ENCODE assay signal across 15 cellular contexts in genomic region chr11:496834-497564, GRCh38. TPM values are rescaled to one million over a fixed set of nuclear protein-coding genes. Genes with fewer than 3 reads are reported as not detected.
A peak's percentile ranks its signal among the peaks of the same experiment; 100 is the strongest.
DNase-seq lines count a peak whose midpoint lies in the region; ATAC-seq, FAIRE-seq and TF ChIP-seq lines count a peak whose summit lies in the region.
"Had no signal": no experiment of that assay in that cellular context is flagged by ENCODE, and none has a peak within 500 bp of the region (broad histone marks: within the 10 kb centered on the region; RNA-seq: fewer than 3 reads in every experiment).

No MANE protein-coding gene starts in this region.

- H3K27ac ChIP-seq in K562 (ENCODE audit: extremely low read depth, low read depth, low read length) (peak overlapping the region; percentile 22; the same call in 1 of the 3 replicates), trophoblast cell (ENCODE audit: low read depth, low read length) (no peak overlapping the region), lower lobe of right lung (no peak overlapping the region)
- H3K27ac ChIP-seq: suprapubic skin had no signal

- H3K4me2 ChIP-seq in K562 (ENCODE audit: insufficient read depth, low read length) (no peak overlapping the region), trophoblast cell (ENCODE audit: low read length) (no peak overlapping the region)

- TF ChIP-seq EP300 in K562 (IDR thresholded peaks at IDR 0.05; ENCODE audit: low read length), result no peak

- H4K12ac ChIP-seq in trophoblast cell (ENCODE audit: low read depth, low read length), result no peak overlapping the region

- BruUV-seq in K562 (replicated peaks; lab: Mats Ljungman, UMichigan), result no TSS peak

- peak overlapping the region in 1 of 2 experiments; percentile 43; a peak in 1 of 4 replicates for H3K9ac ChIP-seq in K562 (ENCODE audit: insufficient read depth in 1 of 2, low read depth in 2 of 2, low read length in 2 of 2)
- no peak overlapping the region for H3K9ac ChIP-seq in trophoblast cell (ENCODE audit: low read length)

- no peaks in the 10 kb centered on the region for H3K9me3 Mint-ChIP-seq in activated naive CD4-positive, alpha-beta T cell treated with anti-CD3 and anti-CD28 coated beads, Interleukin-2, amount 10 ng/mL, durations not matched to agents 7 days and 5 days
- H3K9me3 Mint-ChIP-seq: natural killer cell treated with Interleukin-12 subunit alpha and Interleukin-12 subunit beta and Interleukin-15 and Interleukin-18, amount 100 ng/mL, for 72 hours had no signal

- intact Hi-C loops in K562 (cut with micrococcal nuclease), result no loop called here
- intact Hi-C loops in lower lobe of right lung (cut with DNase I), result no loop called here

- peaks cover 40% of the 10 kb centered on the region for H3K36me3 Mint-ChIP-seq in activated naive CD4-positive, alpha-beta T cell treated with anti-CD3 and anti-CD28 coated beads, Interleukin-2, amount 10 ng/mL, durations not matched to agents 7 days and 5 days

- no peak for TF ChIP-seq RAD21 in K562 (CRISPR knock-in tag; conservative IDR thresholded peaks at IDR 0.05 in 1 of 2, IDR thresholded peaks at IDR 0.05 in 1 of 2)

- H3K4me1 ChIP-seq in K562 (replicated peaks in 1 of 2; ENCODE audit: control insufficient read depth in 2 of 2, insufficient read depth in 2 of 2, low read length in 2 of 2), result peaks cover 0 to 61% of the 10 kb centered on the region in 2 experiments; a peak in 2 of 5 replicates
- H3K4me1 ChIP-seq in trophoblast cell (ENCODE audit: control insufficient read depth in 1 of 2, insufficient read depth in 2 of 2, low read length in 2 of 2), result no peaks in the 10 kb centered on the region
- H3K4me1 ChIP-seq in lower lobe of right lung, result peaks cover 5% of the 10 kb centered on the region
- H3K4me1 ChIP-seq: suprapubic skin had no signal

- no peak overlapping the region for H3K4me3 ChIP-seq in H7 (ENCODE audit: insufficient read depth, low read depth, low read length)
- H3K4me3 ChIP-seq in K562, result no peak overlapping the region
- peak overlapping the region; percentile 1 for H3K4me3 ChIP-seq in trophoblast cell (ENCODE audit: low read depth, low read length)
- H3K4me3 ChIP-seq in lower lobe of right lung, result no peak overlapping the region
- H3K4me3 ChIP-seq: suprapubic skin had no signal

- no peak overlapping the region for H3K23ac ChIP-seq in trophoblast cell (ENCODE audit: low read length)

- no peak overlapping the region for H2BK12ac ChIP-seq in trophoblast cell (ENCODE audit: low read length)

- CTCF ChIA-PET in activated naive CD4-positive, alpha-beta T cell treated with anti-CD3 and anti-CD28 coated beads, Interleukin-2, amount 10 ng/mL, durations not matched to agents 7 days and 5 days (lab: Charles Lee), result no interaction called here
- CTCF ChIA-PET in K562 (lab: Yijun Ruan, JAX; ENCODE audit: low intra/inter-chr PET ratio), result no interaction called here

- POLR2A ChIA-PET in K562 (lab: Yijun Ruan, JAX), result interaction anchor here (0.6 to 1.8 kb wide), 7 partner anchors 8 to 36 kb away, joined by 3 to 11 read pairs (median 4); partner anchors contain the start of gene RNH1

- H2BK5ac ChIP-seq in trophoblast cell (ENCODE audit: low read depth, low read length, poor library complexity), result no peak overlapping the region

- no peak overlapping the region for H4K91ac ChIP-seq in trophoblast cell (ENCODE audit: low read depth, low read length)

- peaks cover 15% of the 10 kb centered on the region for H3K79me2 ChIP-seq in K562 (ENCODE audit: control insufficient read depth, insufficient read depth, low read length)
- H3K79me2 ChIP-seq in trophoblast cell (ENCODE audit: control insufficient read depth, insufficient read depth, low read length, poor library complexity), result no peaks in the 10 kb centered on the region

- no peak overlapping the region for H3K4me3 Mint-ChIP-seq in activated naive CD4-positive, alpha-beta T cell treated with anti-CD3 and anti-CD28 coated beads, Interleukin-2, amount 10 ng/mL, durations not matched to agents 7 days and 5 days
- H3K4me3 Mint-ChIP-seq: natural killer cell treated with Interleukin-12 subunit alpha and Interleukin-12 subunit beta and Interleukin-15 and Interleukin-18, amount 100 ng/mL, for 72 hours had no signal

- peaks cover 21% of the 10 kb centered on the region for H3K36me3 ChIP-seq in H7 (replicated peaks; ENCODE audit: control insufficient read depth, insufficient read depth, low read length)
- peaks cover 95% of the 10 kb centered on the region for H3K36me3 ChIP-seq in K562 (ENCODE audit: control insufficient read depth, insufficient read depth, low read length)
- H3K36me3 ChIP-seq in trophoblast cell (ENCODE audit: control insufficient read depth in 1 of 2, insufficient read depth in 2 of 2, low read length in 2 of 2), result peaks cover 77 to 82% of the 10 kb centered on the region in 2 experiments
- H3K36me3 ChIP-seq in lower lobe of right lung, result peaks cover 97% of the 10 kb centered on the region

- H3K27me3 Mint-ChIP-seq in activated naive CD4-positive, alpha-beta T cell treated with anti-CD3 and anti-CD28 coated beads, Interleukin-2, amount 10 ng/mL, durations not matched to agents 7 days and 5 days, result no peaks in the 10 kb centered on the region
- H3K27me3 Mint-ChIP-seq: natural killer cell treated with Interleukin-12 subunit alpha and Interleukin-12 subunit beta and Interleukin-15 and Interleukin-18, amount 100 ng/mL, for 72 hours had no signal

- no peak for ATAC-seq in K562
- no peak for ATAC-seq in lower lobe of right lung
- ATAC-seq: natural killer cell treated with Interleukin-12 subunit alpha and Interleukin-12 subunit beta and Interleukin-15 and Interleukin-18, amount 100 ng/mL, for 72 hours; Panc1 had no signal

- H3K14ac ChIP-seq in trophoblast cell (ENCODE audit: low read length), result no peak overlapping the region

- peak; percentile 46 for FAIRE-seq in K562 (lab: Jason Lieb, UNC)
- FAIRE-seq: GM18507, GM19239 had no signal

- H3K18ac ChIP-seq in trophoblast cell (ENCODE audit: low read length), result no peak overlapping the region

- H3K4ac ChIP-seq in trophoblast cell (ENCODE audit: low read depth, low read length), result no peak overlapping the region

- no peak for DNase-seq in activated naive CD4-positive, alpha-beta T cell treated with anti-CD3 and anti-CD28 coated beads, Interleukin-2, amount 10 ng/mL, durations not matched to agents 7 days and 5 days
- DNase-seq in activated naive CD4-positive, alpha-beta T cell (lab: John Stamatoyannopoulos, UW), result no peak
- DNase-seq in H7 (peak; percentile 65), K562 (ENCODE audit: extremely low read depth in 1 of 4, low spot score in 3 of 4) (peak in 1 of 4 experiments; percentile 31), trophoblast cell (peak in 1 of 2 donors; percentile 33), lower lobe of right lung (no peak), DMS114 treated with DMSO at 0.1 percent for 48 hours (lab: John Stamatoyannopoulos, UW; ENCODE audit: unreplicated experiment) (no peak), NCI-H146 (lab: John Stamatoyannopoulos, UW) (no peak)
- DNase-seq: activated effector memory CD4-positive, alpha-beta T cell treated with Interleukin-2 at 50 U/mL for 16 hours; NCI-H2081 had no signal

- no peaks in the 10 kb centered on the region for H3K27me3 ChIP-seq in H7 (ENCODE audit: control insufficient read depth, insufficient read depth, low read length)
- no peaks in the 10 kb centered on the region for H3K27me3 ChIP-seq in K562 (ENCODE audit: control insufficient read depth in 2 of 2, insufficient read depth in 2 of 2, low read length in 2 of 2)
- no peaks in the 10 kb centered on the region for H3K27me3 ChIP-seq in trophoblast cell (ENCODE audit: insufficient read depth, low read length)
- H3K27me3 ChIP-seq in lower lobe of right lung (ENCODE audit: low read depth), result no peaks in the 10 kb centered on the region
- H3K27me3 ChIP-seq: suprapubic skin had no signal

- peak overlapping the region; percentile 64 for H3K27ac Mint-ChIP-seq in activated naive CD4-positive, alpha-beta T cell treated with anti-CD3 and anti-CD28 coated beads, Interleukin-2, amount 10 ng/mL, durations not matched to agents 7 days and 5 days
- H3K27ac Mint-ChIP-seq: natural killer cell treated with Interleukin-12 subunit alpha and Interleukin-12 subunit beta and Interleukin-15 and Interleukin-18, amount 100 ng/mL, for 72 hours had no signal

- H2AFZ ChIP-seq in K562 (ENCODE audit: low read depth, low read length) (no peak overlapping the region), trophoblast cell (ENCODE audit: insufficient read depth, low read length, poor library complexity) (no peak overlapping the region)

- TF ChIP-seq POLR2A in K562 (conservative IDR thresholded peaks at IDR 0.05), result no peak

- H2BK120ac ChIP-seq in trophoblast cell (ENCODE audit: insufficient read depth, low read length, poor library complexity), result no peak overlapping the region

- peaks cover 3% of the 10 kb centered on the region for H3K9me1 ChIP-seq in K562 (ENCODE audit: control insufficient read depth, insufficient read depth, low read length)

- in situ Hi-C loops in K562 (cut with MboI), result no loop called here

- H3K4me1 Mint-ChIP-seq in activated naive CD4-positive, alpha-beta T cell treated with anti-CD3 and anti-CD28 coated beads, Interleukin-2, amount 10 ng/mL, durations not matched to agents 7 days and 5 days, result peaks cover 8% of the 10 kb centered on the region

- H4K8ac ChIP-seq in trophoblast cell (ENCODE audit: low read depth, low read length), result no peak overlapping the region

- no peaks in the 10 kb centered on the region for H3K79me1 ChIP-seq in trophoblast cell (ENCODE audit: low read length)

- H2AK5ac ChIP-seq in trophoblast cell (ENCODE audit: low read length), result no peak overlapping the region

- peaks cover 4% of the 10 kb centered on the region for H3K9me3 ChIP-seq in K562 (replicated peaks; ENCODE audit: control insufficient read depth, insufficient read depth, low read depth, low read length)
- H3K9me3 ChIP-seq in trophoblast cell (ENCODE audit: insufficient read depth, low read depth, low read length), result peaks cover 14% of the 10 kb centered on the region
- H3K9me3 ChIP-seq in lower lobe of right lung, result no peaks in the 10 kb centered on the region
- H3K9me3 ChIP-seq: suprapubic skin had no signal

- 91% methylated on average over 32 of the region's 34 CpGs for WGBS in K562 (ENCODE audit: insufficient coverage, low coverage, missing lambda C conversion rate)
- no CpG with 5 or more reads among the region's 34 CpGs for WGBS in trophoblast cell (ENCODE audit: extremely low coverage, insufficient coverage, insufficient read length)

- no peaks in the 10 kb centered on the region for H4K20me1 ChIP-seq in K562 (replicated peaks; ENCODE audit: control insufficient read depth, insufficient read depth, low read length)

- TF ChIP-seq CTCF in K562 (IDR thresholded peaks at IDR 0.05 in 2 of 3, conservative IDR thresholded peaks at IDR 0.05 in 1 of 3; ENCODE audit: insufficient read depth in 2 of 3, low read depth in 1 of 3, low read length in 3 of 3) (no peak), lower lobe of right lung (IDR thresholded peaks at IDR 0.05) (no peak)

RNA-seq across cellular contexts. Expression of gene RNH1, which starts 10.0 kb away (rescaled TPM):
- 98.9 and 104 TPM in 2 replicates for total RNA-seq in H7 (2014; rRNA removed; shearing (Covaris generic))
- 70.8 and 222 TPM in 2 replicates for total RNA-seq in K562 (2011; cell fraction: chromatin; rRNA removed; ENCODE audit: low replicate concordance)
- 197 and 200 TPM in 2 replicates for total RNA-seq in K562 (2011; cell fraction: nucleolus; rRNA removed)
- total RNA-seq in K562 (2011; cell fraction: nucleoplasm; rRNA removed), result 94.3 and 102 TPM in 2 replicates
- total RNA-seq in K562 (2014; rRNA removed) (159 and 178 TPM in 2 replicates), K562 (2014; rRNA removed; fragmentation: Illumina TruSeq; extraction: Trizol) (12.9 and 20.3 TPM in 2 replicates), K562 (2015; rRNA removed; fragmentation: Illumina TruSeq; extraction: Trizol) (97.2 and 102 TPM in 2 replicates), K562 (2021) (160 and 164 TPM in 2 replicates), lower lobe of right lung (237 TPM)
- polyA plus RNA-seq in K562 (2011; rRNA removed) (38.5 and 71.1 TPM in 2 replicates), K562 (2014; fragmentation: Illumina TruSeq; extraction: Trizol) (44.3 and 107 TPM in 2 replicates), K562 (2014; fragmentation: Nextera tagmentation; extraction: Ambion mirVana) (10 to 100 TPM in 1 of 2 experiments, 1 to 10 TPM in 1; 2.5 to 11.8 TPM), K562 (2014; rRNA removed) (104 and 114 TPM in 2 replicates)
- 53.4 and 159 TPM in 2 replicates for polyA plus RNA-seq in K562 (2011; cell fraction: cytosol; rRNA removed)
- 178 and 263 TPM in 2 replicates for polyA plus RNA-seq in K562 (2011; cell fraction: nucleus; rRNA removed)
- 144 and 249 TPM in 2 replicates for polyA plus RNA-seq in K562 (2012)
- 18.1 and 34.7 TPM in 2 replicates for polyA minus RNA-seq in K562 (2011; rRNA and poly(A)+ RNA removed)
- polyA minus RNA-seq in K562 (2011; cell fraction: cytosol; rRNA and poly(A)+ RNA removed), result 72.0 and 82.7 TPM in 2 replicates
- 72.2 and 76.6 TPM in 2 replicates for polyA minus RNA-seq in K562 (2011; cell fraction: nucleus; rRNA and poly(A)+ RNA removed)
- 79.1 and 82.8 TPM in 2 replicates for polyA plus RNA-seq in trophoblast cell (2013)

RNA-seq across cellular contexts. Expression of gene HRAS, which starts 38.4 kb away (rescaled TPM):
- total RNA-seq in H7 (2014; rRNA removed; shearing (Covaris generic)), result 27.1 and 57.9 TPM in 2 replicates
- total RNA-seq in K562 (2011; cell fraction: chromatin; rRNA removed; ENCODE audit: low replicate concordance), result 31.9 and 88.4 TPM in 2 replicates
- 70.2 and 80.9 TPM in 2 replicates for total RNA-seq in K562 (2011; cell fraction: nucleolus; rRNA removed)
- total RNA-seq in K562 (2011; cell fraction: nucleoplasm; rRNA removed), result 37.3 and 47.9 TPM in 2 replicates
- 73.5 and 75.9 TPM in 2 replicates for total RNA-seq in K562 (2014; rRNA removed)
- total RNA-seq in K562 (2014; rRNA removed; fragmentation: Illumina TruSeq; extraction: Trizol), result 11.3 and 16.8 TPM in 2 replicates
- 41.3 and 43.3 TPM in 2 replicates for total RNA-seq in K562 (2015; rRNA removed; fragmentation: Illumina TruSeq; extraction: Trizol)
- total RNA-seq in K562 (2021), result 64.9 and 68.5 TPM in 2 replicates
- 29.6 and 34.9 TPM in 2 replicates for polyA plus RNA-seq in K562 (2011; rRNA removed)
- 39.3 and 69.6 TPM in 2 replicates for polyA plus RNA-seq in K562 (2011; cell fraction: cytosol; rRNA removed)
- 98.3 and 113 TPM in 2 replicates for polyA plus RNA-seq in K562 (2011; cell fraction: nucleus; rRNA removed)
- 47.4 and 91.9 TPM in 2 replicates for polyA plus RNA-seq in K562 (2012)
- 28.0 and 46.2 TPM in 2 replicates for polyA plus RNA-seq in K562 (2014; fragmentation: Illumina TruSeq; extraction: Trizol)
- polyA plus RNA-seq in K562 (2014; fragmentation: Nextera tagmentation; extraction: Ambion mirVana), result 1 to 10 TPM; 2.8 to 5.8 TPM
- 52.0 and 61.3 TPM in 2 replicates for polyA plus RNA-seq in K562 (2014; rRNA removed)
- 17.3 and 37.2 TPM in 2 replicates for polyA minus RNA-seq in K562 (2011; rRNA and poly(A)+ RNA removed)
- 18.2 and 20.6 TPM in 2 replicates for polyA minus RNA-seq in K562 (2011; cell fraction: cytosol; rRNA and poly(A)+ RNA removed)
- polyA minus RNA-seq in K562 (2011; cell fraction: nucleus; rRNA and poly(A)+ RNA removed), result 13.1 and 25.3 TPM in 2 replicates
- polyA plus RNA-seq in trophoblast cell (2013), result 39.2 and 40.8 TPM in 2 replicates
- total RNA-seq in lower lobe of right lung, result 36.3 TPM

RNA-seq across cellular contexts. Expression of gene LRRC56, which starts 40.3 kb away (rescaled TPM):
- 1.3 and 1.5 TPM in 2 replicates for total RNA-seq in H7 (2014; rRNA removed; shearing (Covaris generic))
- total RNA-seq in K562 (2011; cell fraction: chromatin; rRNA removed; ENCODE audit: low replicate concordance), result 8.0 and 39.1 TPM in 2 replicates
- total RNA-seq in K562 (2011; cell fraction: nucleolus; rRNA removed), result 24.1 and 24.3 TPM in 2 replicates
- 9.9 and 12.5 TPM in 2 replicates for total RNA-seq in K562 (2011; cell fraction: nucleoplasm; rRNA removed)
- total RNA-seq in K562 (2014; rRNA removed), result 1.5 and 1.6 TPM in 2 replicates
- 0.13 and 0.22 TPM in 2 replicates for total RNA-seq in K562 (2014; rRNA removed; fragmentation: Illumina TruSeq; extraction: Trizol)
- 1.0 and 1.3 TPM in 2 replicates for total RNA-seq in K562 (2015; rRNA removed; fragmentation: Illumina TruSeq; extraction: Trizol)
- total RNA-seq in K562 (2021), result 3.4 and 4.5 TPM in 2 replicates
- 1.0 and 1.6 TPM in 2 replicates for polyA plus RNA-seq in K562 (2011; rRNA removed)
- polyA plus RNA-seq in K562 (2011; cell fraction: cytosol; rRNA removed), result 0.84 and 3.6 TPM in 2 replicates
- 11.6 and 26.8 TPM in 2 replicates for polyA plus RNA-seq in K562 (2011; cell fraction: nucleus; rRNA removed)
- polyA plus RNA-seq in K562 (2012), result 3.3 and 10.8 TPM in 2 replicates
- polyA plus RNA-seq in K562 (2014; fragmentation: Illumina TruSeq; extraction: Trizol), result 0.61 and 1.4 TPM in 2 replicates
- under 1 TPM in 1 of 2 experiments, not detected in 1; 0.03 TPM for polyA plus RNA-seq in K562 (2014; fragmentation: Nextera tagmentation; extraction: Ambion mirVana)
- 3.6 and 4.3 TPM in 2 replicates for polyA plus RNA-seq in K562 (2014; rRNA removed)
- 0.45 and 0.77 TPM in 2 replicates for polyA minus RNA-seq in K562 (2011; rRNA and poly(A)+ RNA removed)
- 0.86 and 1.1 TPM in 2 replicates for polyA minus RNA-seq in K562 (2011; cell fraction: cytosol; rRNA and poly(A)+ RNA removed)
- 3.6 and 4.6 TPM in 2 replicates for polyA minus RNA-seq in K562 (2011; cell fraction: nucleus; rRNA and poly(A)+ RNA removed)
- 0.22 and 0.40 TPM in 2 replicates for polyA plus RNA-seq in trophoblast cell (2013)
- 7.6 TPM for total RNA-seq in lower lobe of right lung

RNA-seq across cellular contexts. Expression of gene PTDSS2, which starts 46.9 kb away (rescaled TPM):
- total RNA-seq in H7 (2014; rRNA removed; shearing (Covaris generic)), result 40.9 and 47.5 TPM in 2 replicates
- 105 and 295 TPM in 2 replicates for total RNA-seq in K562 (2011; cell fraction: chromatin; rRNA removed; ENCODE audit: low replicate concordance)
- total RNA-seq in K562 (2011; cell fraction: nucleolus; rRNA removed), result 221 and 222 TPM in 2 replicates
- total RNA-seq in K562 (2011; cell fraction: nucleoplasm; rRNA removed), result 123 and 136 TPM in 2 replicates
- total RNA-seq in K562 (2014; rRNA removed) (42.4 and 61.4 TPM in 2 replicates), K562 (2014; rRNA removed; fragmentation: Illumina TruSeq; extraction: Trizol) (7.7 and 10.3 TPM in 2 replicates), K562 (2015; rRNA removed; fragmentation: Illumina TruSeq; extraction: Trizol) (17.2 and 19.2 TPM in 2 replicates), K562 (2021) (51.4 and 53.9 TPM in 2 replicates), lower lobe of right lung (32.9 TPM)
- polyA plus RNA-seq in K562 (2011; rRNA removed) (22.4 and 36.2 TPM in 2 replicates), K562 (2014; fragmentation: Illumina TruSeq; extraction: Trizol) (16.9 and 25.2 TPM in 2 replicates), K562 (2014; fragmentation: Nextera tagmentation; extraction: Ambion mirVana) (1 to 10 TPM in 1 of 2 experiments, under 1 TPM in 1; 0.45 to 1.1 TPM), K562 (2014; rRNA removed) (36.8 and 38.3 TPM in 2 replicates)
- polyA plus RNA-seq in K562 (2011; cell fraction: cytosol; rRNA removed), result 31.4 and 55.2 TPM in 2 replicates
- polyA plus RNA-seq in K562 (2011; cell fraction: nucleus; rRNA removed), result 204 and 221 TPM in 2 replicates
- 33.8 and 52.0 TPM in 2 replicates for polyA plus RNA-seq in K562 (2012)
- 21.0 and 25.3 TPM in 2 replicates for polyA minus RNA-seq in K562 (2011; rRNA and poly(A)+ RNA removed)
- 26.6 and 30.7 TPM in 2 replicates for polyA minus RNA-seq in K562 (2011; cell fraction: cytosol; rRNA and poly(A)+ RNA removed)
- polyA minus RNA-seq in K562 (2011; cell fraction: nucleus; rRNA and poly(A)+ RNA removed), result 37.0 and 51.1 TPM in 2 replicates
- 27.0 and 28.6 TPM in 2 replicates for polyA plus RNA-seq in trophoblast cell (2013)

RNA-seq across cellular contexts. Expression of gene ANO9, which starts 55.2 kb away (rescaled TPM):
- total RNA-seq in H7 (2014; rRNA removed; shearing (Covaris generic)), result 0.83 and 2.2 TPM in 2 replicates
- total RNA-seq in K562 (2011; cell fraction: chromatin; rRNA removed; ENCODE audit: low replicate concordance), result 28.4 and 83.6 TPM in 2 replicates
- total RNA-seq in K562 (2011; cell fraction: nucleolus; rRNA removed), result 54.4 and 56.8 TPM in 2 replicates
- total RNA-seq in K562 (2011; cell fraction: nucleoplasm; rRNA removed), result 33.9 and 40.5 TPM in 2 replicates
- 4.9 and 5.1 TPM in 2 replicates for total RNA-seq in K562 (2014; rRNA removed)
- 1.0 and 1.1 TPM in 2 replicates for total RNA-seq in K562 (2014; rRNA removed; fragmentation: Illumina TruSeq; extraction: Trizol)
- 3.8 TPM in 2 replicates for total RNA-seq in K562 (2015; rRNA removed; fragmentation: Illumina TruSeq; extraction: Trizol)
- total RNA-seq in K562 (2021), result 9.3 and 14.5 TPM in 2 replicates
- polyA plus RNA-seq in K562 (2011; rRNA removed), result 5.4 and 19.1 TPM in 2 replicates
- 4.1 and 4.3 TPM in 2 replicates for polyA plus RNA-seq in K562 (2011; cell fraction: cytosol; rRNA removed)
- 179 and 200 TPM in 2 replicates for polyA plus RNA-seq in K562 (2011; cell fraction: nucleus; rRNA removed)
- 11.4 and 33.5 TPM in 2 replicates for polyA plus RNA-seq in K562 (2012)
- polyA plus RNA-seq in K562 (2014; fragmentation: Illumina TruSeq; extraction: Trizol), result 4.5 and 5.5 TPM in 2 replicates
- under 1 TPM; 0.20 to 0.27 TPM for polyA plus RNA-seq in K562 (2014; fragmentation: Nextera tagmentation; extraction: Ambion mirVana)
- 10.7 and 10.8 TPM in 2 replicates for polyA plus RNA-seq in K562 (2014; rRNA removed)
- 1.3 and 1.4 TPM in 2 replicates for polyA minus RNA-seq in K562 (2011; rRNA and poly(A)+ RNA removed)
- 2.9 and 3.2 TPM in 2 replicates for polyA minus RNA-seq in K562 (2011; cell fraction: cytosol; rRNA and poly(A)+ RNA removed)
- 19.4 and 27.1 TPM in 2 replicates for polyA minus RNA-seq in K562 (2011; cell fraction: nucleus; rRNA and poly(A)+ RNA removed)
- 16.3 and 16.5 TPM in 2 replicates for polyA plus RNA-seq in trophoblast cell (2013)
- 21.6 TPM for total RNA-seq in lower lobe of right lung
